ENCODE assay signal across 7 cellular contexts in genomic region chr2:56191617-56192016, GRCh38. TPM values are rescaled to one million over a fixed set of nuclear protein-coding genes. Genes with fewer than 3 reads are reported as not detected.
DNase-seq lines count a peak whose midpoint lies in the region; ATAC-seq and TF ChIP-seq lines count a peak whose summit lies in the region.

No MANE protein-coding gene starts in this region.

- no peak overlapping the region for H2BK12ac ChIP-seq in mesenchymal stem cell (ENCODE audit: low read length in 2 of 2)

- intact Hi-C loops in mammary epithelial cell (cut with micrococcal nuclease) (loop anchor here (1.0 to 5.0 kb wide), 2 partner anchors 96 to 558 kb away; no protein-coding TSS in a partner anchor), sigmoid colon (cut with DNase I) (no loop called here)

- no peaks in the 10 kb centered on the region for H3K27me3 ChIP-seq in mammary epithelial cell (ENCODE audit: insufficient read depth, low read length)
- peaks cover 20 to 21% of the 10 kb centered on the region in 2 experiments for H3K27me3 ChIP-seq in mesenchymal stem cell (ENCODE audit: control insufficient read depth in 1 of 2, insufficient read depth in 1 of 2, low read length in 2 of 2)
- peaks cover 0 to 32% (median 0%) of the 10 kb centered on the region in 3 donors for H3K27me3 ChIP-seq in sigmoid colon

- no peak overlapping the region for H2AFZ ChIP-seq in mammary epithelial cell (ENCODE audit: low read depth, low read length)
- H2AFZ ChIP-seq in mesenchymal stem cell (ENCODE audit: low read depth, low read length): no peak overlapping the region

- DNase-seq in NCI-H1694 (lab: John Stamatoyannopoulos, UW) (peak; percentile 62), mammary epithelial cell (peak; percentile 46), mesenchymal stem cell (peak; percentile 61), sigmoid colon (no peak)
- no peak for DNase-seq in T-helper 2 cell treated with Interferon-gamma antibody and Interleukin-4, amounts not matched to agents 5 μg/mL and 100 μg/mL, for 36 hours (ENCODE audit: low spot score)

- no peak overlapping the region for H2BK15ac ChIP-seq in mesenchymal stem cell (ENCODE audit: low read depth, poor library complexity, severe bottlenecking)

- no peaks in the 10 kb centered on the region for H3K36me3 Mint-ChIP-seq in T-helper 2 cell treated with Interferon-gamma antibody and Interleukin-4, amounts not matched to agents 5 μg/mL and 100 μg/mL, for 36 hours (ENCODE audit: low read depth)

- dilution Hi-C loops in mammary epithelial cell (cut with HindIII; ENCODE audit: low sequenced_read_pairs): no loop called here

- CTCF ChIA-PET in mammary epithelial cell (lab: Charles Lee; ENCODE audit: low non-redundant PET): no interaction called here

- no peaks in the 10 kb centered on the region for H3K79me2 ChIP-seq in mammary epithelial cell (ENCODE audit: insufficient read depth, low read length)

- no peaks in the 10 kb centered on the region for H3K4me1 Mint-ChIP-seq in T-helper 2 cell treated with Interferon-gamma antibody and Interleukin-4, amounts not matched to agents 5 μg/mL and 100 μg/mL, for 36 hours (ENCODE audit: low read depth)

- H3K14ac ChIP-seq in mesenchymal stem cell (ENCODE audit: low read length in 2 of 2): no peak overlapping the region

- peaks cover 17% of the 10 kb centered on the region for H3K27me3 Mint-ChIP-seq in T-helper 2 cell treated with Interferon-gamma antibody and Interleukin-4, amounts not matched to agents 5 μg/mL and 100 μg/mL, for 36 hours (ENCODE audit: low read depth)

- H4K91ac ChIP-seq in mesenchymal stem cell (ENCODE audit: low read length): no peak overlapping the region

- H3K9me3 ChIP-seq in mammary epithelial cell (replicated peaks; ENCODE audit: insufficient read depth, low read length) (no peaks in the 10 kb centered on the region), mesenchymal stem cell (ENCODE audit: control insufficient read depth, low read length) (no peaks in the 10 kb centered on the region), sigmoid colon (no peaks in the 10 kb centered on the region)

- H3K27ac Mint-ChIP-seq in T-helper 2 cell treated with Interferon-gamma antibody and Interleukin-4, amounts not matched to agents 5 μg/mL and 100 μg/mL, for 36 hours: no peak overlapping the region

- no peak for TF ChIP-seq EP300 in sigmoid colon (IDR thresholded peaks at IDR 0.05)

- no peaks in the 10 kb centered on the region for H3K79me1 ChIP-seq in mesenchymal stem cell (replicated peaks; ENCODE audit: low read length, poor library complexity, severe bottlenecking)

- H2AK5ac ChIP-seq in mesenchymal stem cell (ENCODE audit: low read length, severe bottlenecking): no peak overlapping the region

- H4K20me1 ChIP-seq in mammary epithelial cell (ENCODE audit: insufficient read depth, low read length): no peaks in the 10 kb centered on the region

- H3K23ac ChIP-seq in mesenchymal stem cell (ENCODE audit: low read length in 2 of 2): no peak overlapping the region

- no peak for ATAC-seq in HG03097 (IDR thresholded peaks at IDR 0.05; ENCODE audit: low FRiP score, unreplicated experiment)

- H3K9ac ChIP-seq in mammary epithelial cell (ENCODE audit: insufficient read depth, low read length) (no peak overlapping the region), mesenchymal stem cell (ENCODE audit: low read length) (no peak overlapping the region)

- H3K4me3 ChIP-seq in mammary epithelial cell (replicated peaks in 1 of 3; ENCODE audit: insufficient read depth in 1 of 3, low read depth in 2 of 3, low read length in 3 of 3): no peak overlapping the region
- no peak overlapping the region for H3K4me3 ChIP-seq in mesenchymal stem cell (ENCODE audit: insufficient read depth in 1 of 2, low read depth in 1 of 2, low read length in 2 of 2)
- H3K4me3 ChIP-seq in sigmoid colon: no peak overlapping the region

- H3K18ac ChIP-seq in mesenchymal stem cell (ENCODE audit: low read depth in 1 of 2, low read length in 2 of 2): no peak overlapping the region

- no peak overlapping the region for H4K8ac ChIP-seq in mesenchymal stem cell (ENCODE audit: low read length)

- H2BK120ac ChIP-seq in mesenchymal stem cell (ENCODE audit: low read depth, low read length): no peak overlapping the region

- in situ Hi-C loops in mammary epithelial cell (cut with MboI; ENCODE audit: low sequenced_read_pairs in 2 of 2): loop anchor here (25.0 kb wide), 2 partner anchors 571 to 1321 kb away; no protein-coding TSS in a partner anchor

- no peak for TF ChIP-seq POLR2A in sigmoid colon (IDR thresholded peaks at IDR 0.05)

- H3K36me3 ChIP-seq in mammary epithelial cell (ENCODE audit: insufficient read depth, low read length) (no peaks in the 10 kb centered on the region), mesenchymal stem cell (ENCODE audit: control insufficient read depth in 1 of 2, insufficient read depth in 2 of 2, low read depth in 1 of 2, low read length in 2 of 2) (no peaks in the 10 kb centered on the region), sigmoid colon (no peaks in the 10 kb centered on the region)

- H3K4me2 ChIP-seq in mammary epithelial cell (ENCODE audit: insufficient read depth, low read depth, low read length) (no peak overlapping the region), mesenchymal stem cell (ENCODE audit: low read length, poor library complexity, severe bottlenecking) (no peak overlapping the region)

- H3K4me3 Mint-ChIP-seq in T-helper 2 cell treated with Interferon-gamma antibody and Interleukin-4, amounts not matched to agents 5 μg/mL and 100 μg/mL, for 36 hours: no peak overlapping the region

- H3K27ac ChIP-seq in mammary epithelial cell (ENCODE audit: insufficient read depth, low read depth, low read length): no peak overlapping the region
- no peak overlapping the region for H3K27ac ChIP-seq in mesenchymal stem cell (ENCODE audit: low read length, poor library complexity, severe bottlenecking)
- H3K27ac ChIP-seq in sigmoid colon: no peak overlapping the region

- BruUV-seq in mammary epithelial cell (replicated peaks; lab: Mats Ljungman, UMichigan): no TSS peak

- TF ChIP-seq CTCF in GM12872 (IDR thresholded peaks at IDR 0.05; ENCODE audit: insufficient read depth, low read depth, low read length): peak; percentile 44; the same call in 1 of the 3 replicates
- TF ChIP-seq CTCF in mammary epithelial cell (conservative IDR thresholded peaks at IDR 0.05 in 1 of 2, IDR thresholded peaks at IDR 0.05 in 1 of 2; ENCODE audit: extremely low read depth in 1 of 2, insufficient read depth in 1 of 2, low read depth in 1 of 2, low read length in 2 of 2): peak; percentile 70 to 91
- TF ChIP-seq CTCF in sigmoid colon (IDR thresholded peaks at IDR 0.05): peak in 2 of 4 experiments; percentile 9 to 17

- H3K4me1 ChIP-seq in mammary epithelial cell (ENCODE audit: insufficient read depth, low read length) (no peaks in the 10 kb centered on the region), mesenchymal stem cell (ENCODE audit: control insufficient read depth, insufficient read depth, low read depth, low read length) (no peaks in the 10 kb centered on the region), sigmoid colon (no peaks in the 10 kb centered on the region)

- H3K4ac ChIP-seq in mesenchymal stem cell (ENCODE audit: low read depth in 1 of 2, low read length in 2 of 2): no peak overlapping the region

- H2BK5ac ChIP-seq in mesenchymal stem cell (ENCODE audit: low read depth, low read length, poor library complexity, severe bottlenecking): no peak overlapping the region

- H3K9me3 Mint-ChIP-seq in T-helper 2 cell treated with Interferon-gamma antibody and Interleukin-4, amounts not matched to agents 5 μg/mL and 100 μg/mL, for 36 hours: no peaks in the 10 kb centered on the region

RNA-seq across cellular contexts. Expression of gene CCDC85A, which starts 7.8 kb away (rescaled TPM):
- total RNA-seq in mammary epithelial cell: under 1 TPM in 1 of 2 donors, not detected in 1; 0.17 TPM
- polyA plus RNA-seq in mammary epithelial cell: 0.01 TPM
- not detected for polyA minus RNA-seq in mammary epithelial cell
- 4.3 TPM for polyA plus RNA-seq in mesenchymal stem cell (2013, experiment 1 of 2)
- polyA plus RNA-seq in mesenchymal stem cell (2013, experiment 2 of 2): 4.0 TPM
- total RNA-seq in sigmoid colon: 1 to 10 TPM; 1.9 to 8.2 (median 3.5) TPM
- polyA plus RNA-seq in sigmoid colon: under 1 TPM in 1 of 3 donors, not detected in 2; 0.58 TPM

Comparison
In these comparisons a context has a peak if more than half of its experiments do, and no peak if none do; other contexts are left out.
1. DNase-seq: peak in NCI-H1694 (single experiment), mammary epithelial cell (single experiment) and mesenchymal stem cell (single experiment); none in sigmoid colon (single experiment) and T-helper 2 cell treated with Interferon-gamma antibody and Interleukin-4, amounts not matched to agents 5 μg/mL and 100 μg/mL, for 36 hours (single experiment).